ENCODE assay signal across 20 cellular contexts in the genomic region with DNA sequence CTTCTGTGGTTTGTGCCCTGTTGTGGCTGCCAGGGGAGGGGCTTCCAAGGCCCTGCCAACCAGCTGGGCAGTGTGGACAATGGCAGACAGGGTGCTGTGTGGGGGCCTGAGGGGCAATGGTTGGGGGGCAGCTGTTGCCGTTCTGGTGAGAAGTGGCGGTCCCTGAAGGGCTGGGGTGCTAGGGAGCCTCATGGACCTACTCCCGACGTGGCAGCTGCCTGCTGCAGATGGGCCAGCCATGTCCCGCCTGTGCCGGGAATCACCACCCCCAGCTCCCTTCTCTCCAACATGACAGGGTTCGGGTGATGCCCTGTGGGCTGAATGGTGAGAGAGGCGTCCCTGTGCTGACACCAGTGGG.
DNase-seq lines count a peak whose midpoint lies in the region; ATAC-seq and TF ChIP-seq lines count a peak whose summit lies in the region.
"Had no signal": no experiment of that assay in that cellular context is flagged by ENCODE, and none has a peak within 500 bp of the region (broad histone marks: within the 10 kb centered on the region; RNA-seq: fewer than 3 reads in every experiment).

No MANE protein-coding gene starts in this region.

- H3K9me3 ChIP-seq in stomach: no peaks in the 10 kb centered on the region
- H3K9me3 ChIP-seq: SJSA1, vagina had no signal

- H3K36me3 Mint-ChIP-seq in type B pancreatic cell: no peaks in the 10 kb centered on the region
- H3K36me3 Mint-ChIP-seq: stimulated activated naive B cell treated with anti-CD40 and anti-IgM and Interleukin-4, amounts not matched to agents 10 μg/mL and 1 μg/mL and 100 μg/mL, for 72 hours had no signal

- no peak overlapping the region for H3K27ac ChIP-seq in stomach
- H3K27ac ChIP-seq: KMS-11, SJSA1, vagina had no signal

- no peak for ATAC-seq in left lobe of liver
- ATAC-seq: activated CD4-positive, CD25-positive, alpha-beta regulatory T cell treated with anti-CD3 and anti-CD28 coated beads, Interleukin-2, amount 50 U/mL, for 24 hours; CD8-positive, alpha-beta T cell; stimulated activated naive B cell treated with anti-CD40 and anti-IgM and Interleukin-4, amounts not matched to agents 10 μg/mL and 1 μg/mL and 100 μg/mL, for 72 hours had no signal

- intact Hi-C loops in stomach (cut with DNase I; ENCODE audit: low total_unique reads): no loop called here

- no peak overlapping the region for H3K4me3 Mint-ChIP-seq in type B pancreatic cell
- H3K4me3 Mint-ChIP-seq: CD8-positive, alpha-beta T cell; central memory CD8-positive, alpha-beta T cell; stimulated activated naive B cell treated with anti-CD40 and anti-IgM and Interleukin-4, amounts not matched to agents 10 μg/mL and 1 μg/mL and 100 μg/mL, for 72 hours; T-helper 2 cell treated with Interferon-gamma antibody and Interleukin-4, amounts not matched to agents 5 μg/mL and 100 μg/mL, for 36 hours had no signal

- no peak for TF ChIP-seq POLR2A in stomach (IDR thresholded peaks at IDR 0.05)

- H3K36me3 ChIP-seq in stomach: no peaks in the 10 kb centered on the region
- H3K36me3 ChIP-seq: SJSA1, vagina had no signal

- no peak overlapping the region for H3K4me3 ChIP-seq in stomach
- H3K4me3 ChIP-seq: SJSA1, vagina had no signal

- H3K27ac Mint-ChIP-seq in type B pancreatic cell: no peak overlapping the region
- H3K27ac Mint-ChIP-seq: CD8-positive, alpha-beta T cell; stimulated activated naive B cell treated with anti-CD40 and anti-IgM and Interleukin-4, amounts not matched to agents 10 μg/mL and 1 μg/mL and 100 μg/mL, for 72 hours; T-helper 2 cell treated with Interferon-gamma antibody and Interleukin-4, amounts not matched to agents 5 μg/mL and 100 μg/mL, for 36 hours had no signal

- peaks cover 0 to 6% (median 0%) of the 10 kb centered on the region in 3 donors for H3K27me3 ChIP-seq in stomach
- H3K27me3 ChIP-seq: vagina had no signal

- peaks cover 0 to 2% (median under 1%) of the 10 kb centered on the region in 4 donors for H3K4me1 ChIP-seq in stomach
- H3K4me1 ChIP-seq: SJSA1, vagina had no signal

- no peaks in the 10 kb centered on the region for H3K9me3 Mint-ChIP-seq in type B pancreatic cell
- H3K9me3 Mint-ChIP-seq: CD8-positive, alpha-beta T cell; central memory CD8-positive, alpha-beta T cell; stimulated activated naive B cell treated with anti-CD40 and anti-IgM and Interleukin-4, amounts not matched to agents 10 μg/mL and 1 μg/mL and 100 μg/mL, for 72 hours; T-helper 2 cell treated with Interferon-gamma antibody and Interleukin-4, amounts not matched to agents 5 μg/mL and 100 μg/mL, for 36 hours had no signal

- WGBS in stomach, 5 donors: 67 to 81% (median 74%) methylated on average over 4 to 8 of the region's 8 CpGs

- no peak for TF ChIP-seq EP300 in stomach (IDR thresholded peaks at IDR 0.05)

- DNase-seq in activated effector memory CD4-positive, alpha-beta T cell treated with anti-CD3 and anti-CD28 coated beads, Interleukin-2, amount 50 U/mL, for 16 hours: peak; percentile 38
- DNase-seq in activated effector memory CD4-positive, alpha-beta T cell treated with Interleukin-2 at 50 U/mL for 16 hours: no peak
- peak; percentile 30 for DNase-seq in activated CD8-positive, alpha-beta memory T cell treated with anti-CD3 and anti-CD28 coated beads for 24 hours
- DNase-seq in left lobe of liver (ENCODE audit: low spot score) (peak; percentile 40), stomach (peak; percentile 13), NCI-H526 treated with DMSO at 0.1 percent for 48 hours (lab: John Stamatoyannopoulos, UW) (no peak), type B pancreatic cell (ENCODE audit: extremely low spot score, unreplicated experiment) (no peak)
- DNase-seq in stimulated activated CD4-positive, alpha-beta T cell treated with anti-CD3 and anti-CD28 coated beads, Interleukin-2, amount 100 ng/mL, for 48 hours: no peak
- DNase-seq: DND-41; HCEC 1CT; NCI-H1048; NCI-H510A treated with DMSO at 0.1 percent for 48 hours; stimulated activated naive B cell treated with anti-CD40 and anti-IgM and Interleukin-4, amounts not matched to agents 10 μg/mL and 1 μg/mL and 100 μg/mL, for 72 hours had no signal

- no peaks in the 10 kb centered on the region for H3K4me1 Mint-ChIP-seq in type B pancreatic cell (ENCODE audit: unreplicated experiment)
- H3K4me1 Mint-ChIP-seq: central memory CD8-positive, alpha-beta T cell; stimulated activated naive B cell treated with anti-CD40 and anti-IgM and Interleukin-4, amounts not matched to agents 10 μg/mL and 1 μg/mL and 100 μg/mL, for 72 hours had no signal

- peaks cover 8% of the 10 kb centered on the region for H3K27me3 Mint-ChIP-seq in type B pancreatic cell
- H3K27me3 Mint-ChIP-seq: central memory CD8-positive, alpha-beta T cell had no signal

- TF ChIP-seq CTCF in stomach (IDR thresholded peaks at IDR 0.05) (no peak), type B pancreatic cell (conservative IDR thresholded peaks at IDR 0.05) (no peak)

Comparison
In these comparisons a context has a peak if more than half of its experiments do, and no peak if none do; other contexts are left out.
1. DNase-seq: peak in activated effector memory CD4-positive, alpha-beta T cell treated with anti-CD3 and anti-CD28 coated beads, Interleukin-2, amount 50 U/mL, for 16 hours (single experiment), activated CD8-positive, alpha-beta memory T cell treated with anti-CD3 and anti-CD28 coated beads for 24 hours (single experiment), left lobe of liver (single experiment) and stomach (single experiment); none in activated effector memory CD4-positive, alpha-beta T cell treated with Interleukin-2 at 50 U/mL for 16 hours (single experiment), NCI-H526 treated with DMSO at 0.1 percent for 48 hours (single experiment), type B pancreatic cell (single experiment) and stimulated activated CD4-positive, alpha-beta T cell treated with anti-CD3 and anti-CD28 coated beads, Interleukin-2, amount 100 ng/mL, for 48 hours (0 of 2).